In the genomic region with DNA sequence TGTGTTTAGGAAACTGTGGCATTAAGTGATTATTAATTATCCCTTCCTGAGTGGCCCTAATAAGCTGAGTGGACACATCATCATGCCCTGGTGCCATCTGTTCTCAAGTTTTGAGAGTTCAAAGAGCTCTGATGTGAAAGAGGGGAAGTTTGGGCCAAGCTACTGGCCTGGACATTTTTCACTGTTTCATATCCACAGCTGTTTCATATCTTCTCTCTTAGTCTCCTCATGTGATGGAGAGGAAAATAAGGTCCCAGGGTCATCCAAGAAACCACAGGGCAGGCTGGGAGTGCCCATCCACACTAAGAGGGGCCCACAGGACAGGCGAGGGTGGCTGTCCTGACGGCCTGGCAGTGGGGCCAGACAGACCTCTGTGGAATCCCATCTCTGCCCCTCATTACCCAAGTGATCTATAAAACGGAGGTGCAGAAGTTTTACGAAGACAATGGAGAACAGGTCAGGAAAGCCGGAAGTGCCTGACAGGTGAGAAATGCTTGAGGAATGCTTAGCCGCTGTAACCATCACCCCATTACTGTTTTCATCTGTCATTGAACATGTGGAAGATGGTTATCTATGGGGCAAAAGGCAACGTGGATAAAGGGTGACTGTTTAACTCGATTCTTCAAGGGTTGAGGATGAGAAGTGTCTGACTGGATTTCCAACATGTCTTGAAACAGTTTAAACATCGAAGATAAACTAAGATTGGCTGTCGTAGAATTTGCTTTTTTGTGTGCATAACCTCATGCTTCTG, we compare ENCODE assay signal across 7 cellular contexts. TPM values are rescaled to one million over a fixed set of nuclear protein-coding genes. Genes with fewer than 3 reads are reported as not detected.
DNase-seq lines count a peak whose midpoint lies in the region; ATAC-seq and TF ChIP-seq lines count a peak whose summit lies in the region.

No MANE protein-coding gene starts in this region.

- H3K4me3 ChIP-seq in skin epidermis (no peak overlapping the region), heart left ventricle (no peak overlapping the region)

- peak overlapping the region; percentile 99 for H3K27ac ChIP-seq in epithelial cell of prostate
- peak overlapping the region in 19 of 21 experiments; percentile 22 to 94 (median 80) for H3K27ac ChIP-seq in skin epidermis
- peak overlapping the region in 2 of 12 donors; percentile 64 to 93 for H3K27ac ChIP-seq in heart left ventricle

- WGBS in heart left ventricle, 4 donors = 77 to 89% (median 85%) methylated on average over 10 of the region's 10 CpGs

- no peak for ATAC-seq in HG03520 (IDR thresholded peaks at IDR 0.05; ENCODE audit: unreplicated experiment)
- ATAC-seq in HG02852 (IDR thresholded peaks at IDR 0.05; ENCODE audit: unreplicated experiment) = no peak
- no peak for ATAC-seq in heart left ventricle

- peaks cover 0 to 10% (median 0%) of the 10 kb centered on the region in 9 donors for H3K36me3 ChIP-seq in heart left ventricle

- no peaks in the 10 kb centered on the region for H3K27me3 ChIP-seq in heart left ventricle

- intact Hi-C loops in heart left ventricle (cut with DNase I) = no loop called here

- no peaks in the 10 kb centered on the region for H3K9me3 ChIP-seq in heart left ventricle

- TF ChIP-seq POLR2A in heart left ventricle (IDR thresholded peaks at IDR 0.05) = no peak

- DNase-seq in EL (peak; percentile 92), NCI-H226 (peak; percentile 61), epithelial cell of prostate (ENCODE audit: low read depth, low spot score) (no peak), heart left ventricle (no peak)

- peaks cover 0 to 64% (median 18%) of the 10 kb centered on the region in 12 donors for H3K4me1 ChIP-seq in heart left ventricle

- no peak for TF ChIP-seq CTCF in heart left ventricle (IDR thresholded peaks at IDR 0.05)

RNA-seq across cellular contexts. Expression of a gene that starts 17.1 kb away (rescaled TPM):
- total RNA-seq in heart left ventricle = 10 to 100 TPM in 7 of 9 donors, 1 to 10 TPM in 2; 1.9 to 24.6 (median 16.3) TPM
- 10 to 100 TPM in 1 of 2 donors, 1 to 10 TPM in 1; 8.3 to 31.5 TPM for polyA plus RNA-seq in heart left ventricle

Comparison
In these comparisons a context has a peak if more than half of its experiments do, and no peak if none do; other contexts are left out.
1. DNase-seq: peak in EL (single experiment) and NCI-H226 (single experiment); none in epithelial cell of prostate (single experiment) and heart left ventricle (0 of 5).